ENCODE assay signal across 12 cellular contexts in genomic region chr17:60817187-60817586, GRCh38.
DNase-seq lines count a peak whose midpoint lies in the region; ATAC-seq and TF ChIP-seq lines count a peak whose summit lies in the region.
"Had no signal": no experiment of that assay in that cellular context is flagged by ENCODE, and none has a peak within 500 bp of the region (broad histone marks: within the 10 kb centered on the region; RNA-seq: fewer than 3 reads in every experiment).

No MANE protein-coding gene starts in this region.

- no peak for TF ChIP-seq CTCF in HFF-Myc (IDR thresholded peaks at IDR 0.05; ENCODE audit: low read depth, low read length, missing control alignments)
- no peak for TF ChIP-seq CTCF in thoracic aorta (IDR thresholded peaks at IDR 0.05)

- H3K4me3 ChIP-seq in HFF-Myc (replicated peaks; ENCODE audit: low read depth, low read length): no peak overlapping the region
- H3K4me3 ChIP-seq in thoracic aorta: no peak overlapping the region
- H3K4me3 ChIP-seq: adrenal gland, right lobe of liver had no signal

- H3K36me3 ChIP-seq in thoracic aorta: no peaks in the 10 kb centered on the region
- H3K36me3 ChIP-seq: adrenal gland, right lobe of liver had no signal

- H3K4me1 ChIP-seq in thoracic aorta (ENCODE audit: control insufficient read depth in 1 of 2, low read depth in 2 of 2): peaks cover 0 to 6% of the 10 kb centered on the region in 2 donors
- H3K4me1 ChIP-seq: right lobe of liver had no signal

- DNase-seq in HFF-Myc (ENCODE audit: extremely low read depth, low read depth) (peak; percentile 35), amniotic epithelial cell (ENCODE audit: low read depth) (peak; percentile 94), fibroblast of the conjunctiva (ENCODE audit: low read depth) (peak; percentile 72), thoracic aorta (ENCODE audit: low spot score) (no peak), activated gamma-delta T cell treated with Interleukin-2 at 50 U/mL for 16 hours (no peak), DMS79 (lab: John Stamatoyannopoulos, UW) (no peak), GM19238 (ENCODE audit: insufficient read length, low spot score) (no peak)
- DNase-seq: activated CD8-positive, alpha-beta memory T cell treated with anti-CD3 and anti-CD28 coated beads, Interleukin-2, amount 50 U/mL, for 48 hours; adrenal gland; DMS53; right lobe of liver; Right ventricle myocardium superior had no signal

- peak; percentile 60 for ATAC-seq in thoracic aorta (ENCODE audit: insufficient number of reproducible peaks, low FRiP score, low read depth)

- H3K27me3 ChIP-seq in thoracic aorta (replicated peaks; ENCODE audit: insufficient read depth): no peaks in the 10 kb centered on the region
- H3K27me3 ChIP-seq: adrenal gland, right lobe of liver had no signal

- H3K27ac ChIP-seq in thoracic aorta: no peak overlapping the region
- H3K27ac ChIP-seq: right lobe of liver had no signal

- H3K9me3 ChIP-seq in thoracic aorta: no peaks in the 10 kb centered on the region
- H3K9me3 ChIP-seq: right lobe of liver had no signal

Comparison
In these comparisons a context has a peak if more than half of its experiments do, and no peak if none do; other contexts are left out.
1. DNase-seq: peak in HFF-Myc (single experiment), amniotic epithelial cell (single experiment) and fibroblast of the conjunctiva (single experiment); none in thoracic aorta (single experiment), activated gamma-delta T cell treated with Interleukin-2 at 50 U/mL for 16 hours (single experiment), DMS79 (single experiment) and GM19238 (single experiment).